ENCODE assay signal across 11 cellular contexts in the genomic region with DNA sequence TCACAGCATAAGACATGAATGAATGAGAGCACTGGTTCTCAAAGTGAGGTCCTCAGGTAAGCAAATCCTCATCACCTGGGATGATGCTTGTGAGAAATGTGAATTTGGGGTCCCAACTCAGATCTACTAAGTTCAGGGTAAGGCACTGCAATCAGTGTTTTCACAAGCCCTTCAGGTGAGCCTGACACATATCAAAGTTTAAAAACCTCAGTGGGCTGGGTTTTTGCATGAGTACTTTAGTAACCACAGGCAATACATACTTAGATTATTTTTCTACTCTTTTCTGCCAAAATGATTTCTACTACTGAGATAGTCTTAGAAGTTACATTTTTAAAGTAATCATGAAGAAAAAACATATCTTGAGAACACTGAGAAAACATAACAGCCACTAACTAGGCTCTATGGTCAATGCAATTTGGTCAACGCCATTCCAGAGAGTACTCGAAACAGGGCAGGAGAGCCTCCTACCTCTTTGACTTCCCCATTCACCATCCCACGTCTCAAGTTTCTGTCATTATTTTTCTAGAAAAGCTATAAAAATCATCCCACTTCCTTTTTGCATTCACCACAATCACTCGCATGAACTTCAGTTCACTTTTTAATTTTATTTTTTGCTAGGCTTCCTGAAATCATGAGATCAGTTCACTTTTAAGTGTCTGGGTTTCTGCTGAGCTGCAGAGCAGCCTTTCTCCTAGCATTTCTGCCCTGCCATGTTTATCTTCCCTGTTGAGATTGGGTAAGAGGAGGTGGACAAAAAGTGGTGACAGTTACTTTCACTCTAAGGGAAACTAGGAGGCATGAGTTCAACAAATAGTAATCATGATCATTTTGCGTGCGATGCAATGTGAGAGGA.
DNase-seq lines count a peak whose midpoint lies in the region; ATAC-seq and TF ChIP-seq lines count a peak whose summit lies in the region.
"Had no signal": no experiment of that assay in that cellular context is flagged by ENCODE, and none has a peak within 500 bp of the region (broad histone marks: within the 10 kb centered on the region; RNA-seq: fewer than 3 reads in every experiment).

No MANE protein-coding gene starts in this region.

- H3K4me3 ChIP-seq in GM12864 (ENCODE audit: low read depth, low read length) (no peak overlapping the region), neural progenitor cell (no peak overlapping the region)

- peaks cover 2% of the 10 kb centered on the region for H3K27me3 Mint-ChIP-seq in neural progenitor cell (ENCODE audit: insufficient read depth, low read depth)

- no peaks in the 10 kb centered on the region for H3K36me3 Mint-ChIP-seq in neural progenitor cell
- H3K36me3 Mint-ChIP-seq: WTC11 had no signal

- DNase-seq in GM12864 (ENCODE audit: low read depth) (peak; percentile 25), UCSD-AML1 (lab: John Stamatoyannopoulos, UW; ENCODE audit: unreplicated experiment) (peak; percentile 12), AML-193 (lab: John Stamatoyannopoulos, UW) (no peak), NCI-H187 (lab: John Stamatoyannopoulos, UW) (no peak), neural progenitor cell (ENCODE audit: low spot score) (no peak)
- DNase-seq in NK-92 treated with Interleukin-12 subunit alpha and Interleukin-12 subunit beta, amount 100 ng/mL, for 24 hours (lab: John Stamatoyannopoulos, UW): no peak
- DNase-seq: NCI-H2029 treated with DMSO at 0.1 percent for 48 hours had no signal

- H3K4me3 Mint-ChIP-seq in neural progenitor cell: no peak overlapping the region
- H3K4me3 Mint-ChIP-seq: neural crest cell, WTC11 had no signal

- H3K9me3 Mint-ChIP-seq in neural progenitor cell: no peaks in the 10 kb centered on the region
- H3K9me3 Mint-ChIP-seq: neural crest cell, WTC11 had no signal

- H3K9me3 ChIP-seq in neural progenitor cell (ENCODE audit: low read depth): no peaks in the 10 kb centered on the region

- H3K27ac ChIP-seq in neural progenitor cell: no peak overlapping the region

- H3K27ac Mint-ChIP-seq in neural progenitor cell: no peak overlapping the region
- H3K27ac Mint-ChIP-seq: WTC11 had no signal

- H3K79me2 ChIP-seq in neural progenitor cell (ENCODE audit: low read depth): no peaks in the 10 kb centered on the region

- H3K36me3 ChIP-seq in neural progenitor cell: no peaks in the 10 kb centered on the region

- no peak overlapping the region for H3K4me2 ChIP-seq in neural progenitor cell

- no peak for TF ChIP-seq CTCF in GM12864 (IDR thresholded peaks at IDR 0.05; ENCODE audit: low read depth, low read length, missing control alignments)
- TF ChIP-seq CTCF in neural progenitor cell (IDR thresholded peaks at IDR 0.05): no peak

- no peaks in the 10 kb centered on the region for H3K27me3 ChIP-seq in neural progenitor cell

- H3F3A ChIP-seq in neural progenitor cell (ENCODE audit: low read depth): peaks cover 1% of the 10 kb centered on the region

- H3K9ac ChIP-seq in neural progenitor cell: no peak overlapping the region

- H2AFZ ChIP-seq in neural progenitor cell (replicated peaks): no peak overlapping the region

- H3K4me1 Mint-ChIP-seq in neural progenitor cell: peaks cover 10% of the 10 kb centered on the region

- no peaks in the 10 kb centered on the region for H4K20me1 ChIP-seq in neural progenitor cell (ENCODE audit: low read depth)

- peak; percentile 82 for ATAC-seq in GM21515 (IDR thresholded peaks at IDR 0.05; ENCODE audit: unreplicated experiment)
- peak; percentile 62 for ATAC-seq in HG03342 (IDR thresholded peaks at IDR 0.05; ENCODE audit: unreplicated experiment)
- ATAC-seq: WTC11 had no signal

- H3K4me1 ChIP-seq in neural progenitor cell: peaks cover 13% of the 10 kb centered on the region

Comparison
In these comparisons a context has a peak if more than half of its experiments do, and no peak if none do; other contexts are left out.
1. DNase-seq: peak in GM12864 (single experiment) and UCSD-AML1 (single experiment); none in NK-92 treated with Interleukin-12 subunit alpha and Interleukin-12 subunit beta, amount 100 ng/mL, for 24 hours (single experiment), AML-193 (0 of 2), NCI-H187 (0 of 2) and neural progenitor cell (single experiment).